Comparison of ENCODE assay signal across 15 cellular contexts in genomic region chr6:104638841-104639290, GRCh38.
DNase-seq lines count a peak whose midpoint lies in the region; ATAC-seq, FAIRE-seq and TF ChIP-seq lines count a peak whose summit lies in the region.
"Had no signal": no experiment of that assay in that cellular context is flagged by ENCODE, and none has a peak within 500 bp of the region (broad histone marks: within the 10 kb centered on the region; RNA-seq: fewer than 3 reads in every experiment).

No MANE protein-coding gene starts in this region.

- no peak for ATAC-seq in GM19463 (IDR thresholded peaks at IDR 0.05; ENCODE audit: unreplicated experiment)

- no peak overlapping the region for H3K27ac ChIP-seq in keratinocyte (ENCODE audit: control insufficient read depth, insufficient read depth, low read length)
- H3K27ac ChIP-seq in thymus (ENCODE audit: low read depth): peak overlapping the region; percentile 8
- H3K27ac ChIP-seq in SJCRH30: no peak overlapping the region
- H3K27ac ChIP-seq: brain microvascular endothelial cell had no signal

- H3K9me1 ChIP-seq in keratinocyte (ENCODE audit: control insufficient read depth, extremely low read depth, insufficient read depth, low read length): no peaks in the 10 kb centered on the region

- 69% methylated on average over 4 of the region's 4 CpGs for WGBS in thymus

- no peaks in the 10 kb centered on the region for H4K20me1 ChIP-seq in keratinocyte (ENCODE audit: control insufficient read depth, extremely low read depth, insufficient read depth, low read length)

- H3K4me2 ChIP-seq in keratinocyte (ENCODE audit: control insufficient read depth, extremely low read depth, insufficient read depth, low read depth, low read length): peak overlapping the region; percentile 29

- H3K9me3 ChIP-seq in keratinocyte (ENCODE audit: control insufficient read depth, low read depth, low read length) (no peaks in the 10 kb centered on the region), thymus (ENCODE audit: control insufficient read depth) (no peaks in the 10 kb centered on the region), SJCRH30 (replicated peaks) (no peaks in the 10 kb centered on the region)

- FAIRE-seq in keratinocyte (lab: Jason Lieb, UNC): peak; percentile 53

- TF ChIP-seq CTCF in cardiac fibroblast (IDR thresholded peaks at IDR 0.05; ENCODE audit: low read depth, low read length) (no peak), keratinocyte (optimal IDR thresholded peaks at IDR 0.05 in 1 of 3, IDR thresholded peaks at IDR 0.05 in 1 of 3, conservative IDR thresholded peaks at IDR 0.05 in 1 of 3; ENCODE audit: extremely low read depth in 1 of 3, insufficient read depth in 2 of 3, low read length in 3 of 3) (no peak)

- peak overlapping the region; percentile 68 for H2AFZ ChIP-seq in keratinocyte (ENCODE audit: control insufficient read depth, low read length)

- H3K79me2 ChIP-seq in keratinocyte (ENCODE audit: control insufficient read depth, insufficient read depth, low read length): no peaks in the 10 kb centered on the region

- H3K36me3 ChIP-seq in keratinocyte (ENCODE audit: control insufficient read depth in 2 of 2, extremely low read depth in 1 of 2, insufficient read depth in 2 of 2, low read length in 2 of 2) (no peaks in the 10 kb centered on the region), thymus (ENCODE audit: control insufficient read depth, insufficient read depth) (no peaks in the 10 kb centered on the region), SJCRH30 (no peaks in the 10 kb centered on the region)
- H3K36me3 ChIP-seq: brain microvascular endothelial cell had no signal

- DNase-seq in MV-4-11 (lab: John Stamatoyannopoulos, UW) (peak; percentile 82), cardiac fibroblast (ENCODE audit: low read depth in 2 of 2) (peak; percentile 93 to 94), keratinocyte (ENCODE audit: low read depth, low spot score) (no peak), SJCRH30 (no peak), HK-2 (ENCODE audit: unreplicated experiment) (no peak)
- DNase-seq in activated CD4-positive, alpha-beta T cell treated with anti-CD3 and anti-CD28 coated beads for 1 hour: no peak
- DNase-seq: activated CD8-positive, alpha-beta memory T cell treated with anti-CD3 and anti-CD28 coated beads, Interleukin-2, amount 50 U/mL, for 4 hours; brain microvascular endothelial cell; GOT3; NK-92 treated with Interleukin-12 subunit alpha and Interleukin-12 subunit beta, amount 100 ng/mL, for 24 hours; stimulated activated CD4-positive, alpha-beta T cell treated with anti-CD3 and anti-CD28 coated beads, Interleukin-15, amount 100 ng/mL, for 24 hours; stimulated activated naive B cell treated with anti-CD40 and anti-IgM and Interleukin-4, amounts not matched to agents 10 μg/mL and 1 μg/mL and 100 μg/mL, for 72 hours; T-helper 9 cell had no signal

- no peaks in the 10 kb centered on the region for H3K27me3 ChIP-seq in keratinocyte (ENCODE audit: control insufficient read depth, extremely low read depth, insufficient read depth, low read length)
- no peaks in the 10 kb centered on the region for H3K27me3 ChIP-seq in thymus (ENCODE audit: control insufficient read depth, insufficient read depth)
- H3K27me3 ChIP-seq in SJCRH30: no peaks in the 10 kb centered on the region
- H3K27me3 ChIP-seq: brain microvascular endothelial cell had no signal

- H3K4me3 ChIP-seq in cardiac fibroblast (replicated peaks in 1 of 2; ENCODE audit: low read depth in 2 of 2, low read length in 2 of 2) (no peak overlapping the region), keratinocyte (ENCODE audit: control insufficient read depth in 2 of 3, extremely low read depth in 1 of 3, insufficient read depth in 2 of 3, low read depth in 1 of 3, low read length in 3 of 3) (no peak overlapping the region), thymus (ENCODE audit: low read length) (no peak overlapping the region), SJCRH30 (no peak overlapping the region)

- H3K4me1 ChIP-seq in keratinocyte (ENCODE audit: control insufficient read depth, extremely low read depth, insufficient read depth, low read length) (peaks cover 10% of the 10 kb centered on the region), thymus (ENCODE audit: control insufficient read depth, insufficient read depth, low read length) (no peaks in the 10 kb centered on the region), SJCRH30 (no peaks in the 10 kb centered on the region)

- H3K9ac ChIP-seq in keratinocyte (ENCODE audit: control insufficient read depth, extremely low read depth, insufficient read depth, low read length): no peak overlapping the region

- dilution Hi-C loops in keratinocyte (cut with MboI; ENCODE audit: extremely low pct_ligation_motif_present, low sequenced_read_pairs): no loop called here

Comparison
In these comparisons a context has a peak if more than half of its experiments do, and no peak if none do; other contexts are left out.
1. DNase-seq: peak in MV-4-11 (single experiment) and cardiac fibroblast (2 of 2); none in keratinocyte (single experiment), activated CD4-positive, alpha-beta T cell treated with anti-CD3 and anti-CD28 coated beads for 1 hour (single experiment), SJCRH30 (0 of 2) and HK-2 (single experiment).